ENCODE assay signal across 28 cellular contexts in genomic region chr18:74936343-74936742, GRCh38.
"Had no signal": no experiment of that assay in that cellular context is flagged by ENCODE, and none has a peak within 500 bp of the region (broad histone marks: within the 10 kb centered on the region; RNA-seq: fewer than 3 reads in every experiment).

No MANE protein-coding gene starts in this region.

- H3K4me1 ChIP-seq: neural progenitor cell, parathyroid adenoma, psoas muscle, right lobe of liver, sigmoid colon, thyroid gland, tibial nerve, upper lobe of left lung, vagina had no signal

- H3K4me3 ChIP-seq: neural progenitor cell, ovary, psoas muscle, right lobe of liver, sigmoid colon, stomach, thoracic aorta, thyroid gland, tibial nerve, upper lobe of left lung, vagina had no signal

- H3K9me3 ChIP-seq: ovary, psoas muscle, right lobe of liver, sigmoid colon, stomach, thoracic aorta, thyroid gland, tibial nerve, upper lobe of left lung, vagina had no signal

- H3K9ac ChIP-seq: neural progenitor cell, parathyroid adenoma had no signal

- H3K27me3 ChIP-seq: neural progenitor cell, ovary, right lobe of liver, sigmoid colon, stomach, thyroid gland, tibial nerve, upper lobe of left lung, vagina had no signal

- H3K9me3 Mint-ChIP-seq: natural killer cell treated with Interleukin-12 subunit alpha and Interleukin-12 subunit beta and Interleukin-15 and Interleukin-18, amount 100 ng/mL, for 72 hours; neural progenitor cell; stimulated activated effector memory CD8-positive, alpha-beta T cell treated with anti-CD3 and anti-CD28 coated beads, Interleukin-12 subunit alpha, Interleukin-12 subunit beta, amount 100 ng/mL, for 72 hours; stimulated activated naive B cell treated with anti-CD40 and anti-IgM and Interleukin-4, amounts not matched to agents 10 μg/mL and 1 μg/mL and 100 μg/mL, for 72 hours; stimulated activated naive CD8-positive, alpha-beta T cell treated with anti-CD3 and anti-CD28 coated beads, Interleukin-15, Interleukin-2, amounts not matched to agents 100 ng/mL and 50 ng/mL, for 24 hours had no signal

- H3K27me3 Mint-ChIP-seq: natural killer cell treated with Interleukin-12 subunit alpha and Interleukin-12 subunit beta and Interleukin-15 and Interleukin-18, amount 100 ng/mL, for 72 hours; progenitor cell of endocrine pancreas; stimulated activated naive B cell treated with anti-CD40 and anti-IgM and Interleukin-4, amounts not matched to agents 10 μg/mL and 1 μg/mL and 100 μg/mL, for 72 hours; stimulated activated naive CD8-positive, alpha-beta T cell treated with anti-CD3 and anti-CD28 coated beads, Interleukin-15, Interleukin-2, amounts not matched to agents 100 ng/mL and 50 ng/mL, for 24 hours had no signal

- H3K27ac ChIP-seq: neural progenitor cell, ovary, parathyroid adenoma, psoas muscle, right lobe of liver, sigmoid colon, stomach, thoracic aorta, thyroid gland, tibial nerve, upper lobe of left lung, vagina had no signal

- H3K36me3 Mint-ChIP-seq: natural killer cell treated with Interleukin-12 subunit alpha and Interleukin-12 subunit beta and Interleukin-15 and Interleukin-18, amount 100 ng/mL, for 72 hours; neural progenitor cell; stimulated activated effector memory CD8-positive, alpha-beta T cell treated with anti-CD3 and anti-CD28 coated beads, Interleukin-12 subunit alpha, Interleukin-12 subunit beta, amount 100 ng/mL, for 72 hours had no signal

- H3K4me3 Mint-ChIP-seq: natural killer cell treated with Interleukin-12 subunit alpha and Interleukin-12 subunit beta and Interleukin-15 and Interleukin-18, amount 100 ng/mL, for 72 hours; neural progenitor cell; stimulated activated effector memory CD8-positive, alpha-beta T cell treated with anti-CD3 and anti-CD28 coated beads, Interleukin-12 subunit alpha, Interleukin-12 subunit beta, amount 100 ng/mL, for 72 hours; stimulated activated naive B cell treated with anti-CD40 and anti-IgM and Interleukin-4, amounts not matched to agents 10 μg/mL and 1 μg/mL and 100 μg/mL, for 72 hours; stimulated activated naive CD8-positive, alpha-beta T cell treated with anti-CD3 and anti-CD28 coated beads, Interleukin-15, Interleukin-2, amounts not matched to agents 100 ng/mL and 50 ng/mL, for 24 hours had no signal

- H3K27ac Mint-ChIP-seq: natural killer cell treated with Interleukin-12 subunit alpha and Interleukin-12 subunit beta and Interleukin-15 and Interleukin-18, amount 100 ng/mL, for 72 hours; neural progenitor cell; progenitor cell of endocrine pancreas; stimulated activated effector memory CD8-positive, alpha-beta T cell treated with anti-CD3 and anti-CD28 coated beads, Interleukin-12 subunit alpha, Interleukin-12 subunit beta, amount 100 ng/mL, for 72 hours; stimulated activated naive B cell treated with anti-CD40 and anti-IgM and Interleukin-4, amounts not matched to agents 10 μg/mL and 1 μg/mL and 100 μg/mL, for 72 hours; stimulated activated naive CD8-positive, alpha-beta T cell treated with anti-CD3 and anti-CD28 coated beads, Interleukin-15, Interleukin-2, amounts not matched to agents 100 ng/mL and 50 ng/mL, for 24 hours had no signal

- H3K4me2 ChIP-seq: neural progenitor cell had no signal

- ATAC-seq: natural killer cell treated with Interleukin-12 subunit alpha and Interleukin-12 subunit beta and Interleukin-15 and Interleukin-18, amount 100 ng/mL, for 72 hours; psoas muscle; right cardiac atrium; right lobe of liver; stimulated activated effector memory CD8-positive, alpha-beta T cell treated with anti-CD3 and anti-CD28 coated beads, Interleukin-12 subunit alpha, Interleukin-12 subunit beta, amount 100 ng/mL, for 72 hours; stimulated activated naive B cell treated with anti-CD40 and anti-IgM and Interleukin-4, amounts not matched to agents 10 μg/mL and 1 μg/mL and 100 μg/mL, for 72 hours had no signal

- H2AFZ ChIP-seq: neural progenitor cell, parathyroid adenoma had no signal

- FAIRE-seq: small intestine, urothelium cell line had no signal

- H3K36me3 ChIP-seq: neural progenitor cell, ovary, right lobe of liver, sigmoid colon, stomach, thoracic aorta, thyroid gland, vagina had no signal

- H3K79me2 ChIP-seq: parathyroid adenoma had no signal

- DNase-seq: occipital lobe; ovary; posterior cingulate gyrus; psoas muscle; right cardiac atrium; right lobe of liver; sigmoid colon; small intestine; stimulated activated CD4-positive, alpha-beta T cell treated with anti-CD3 and anti-CD28 coated beads, Interleukin-15, amount 100 ng/mL, for 24 hours; stimulated activated CD4-positive, alpha-beta T cell treated with anti-CD3 and anti-CD28 coated beads, Interleukin-2, amount 100 ng/mL, for 24 hours; stimulated activated CD4-positive, alpha-beta T cell treated with anti-CD3 and anti-CD28 coated beads, Interleukin-2, amount 100 ng/mL, for 48 hours; stimulated activated CD4-positive, alpha-beta T cell treated with anti-CD3 and anti-CD28 coated beads, Interleukin-4, amount 100 ng/mL, for 24 hours; stimulated activated naive B cell treated with anti-CD40 and anti-IgM and Interleukin-4, amounts not matched to agents 10 μg/mL and 1 μg/mL and 100 μg/mL, for 72 hours; stimulated activated naive CD4-positive, alpha-beta T cell treated with Interleukin-2 at 50 U/mL for 16 hours; stomach; thyroid gland; trophoblast cell; upper lobe of left lung had no signal

- H3K4me1 Mint-ChIP-seq: neural progenitor cell; stimulated activated effector memory CD8-positive, alpha-beta T cell treated with anti-CD3 and anti-CD28 coated beads, Interleukin-12 subunit alpha, Interleukin-12 subunit beta, amount 100 ng/mL, for 72 hours had no signal
